In genomic region chr17:74190807-74191206, GRCh38 we compare ENCODE assay signal across 3 cellular contexts.
TF ChIP-seq lines count a peak whose summit lies in the region.

No MANE protein-coding gene starts in this region.

TF ChIP-seq in A549, 52 proteins besides CTCF, POLR2A, EP300 and RAD21:
- peak; percentile 50; the same call in 1 of the 2 replicates for TF ChIP-seq EHMT2 (IDR thresholded peaks at IDR 0.05; ENCODE audit: low read depth)
- TF ChIP-seq EHF (CRISPR knock-in tag; IDR thresholded peaks at IDR 0.05) = no peak
- no peak for TF ChIP-seq ZSCAN20 (CRISPR knock-in tag; IDR thresholded peaks at IDR 0.05)
- TF ChIP-seq REST (IDR thresholded peaks at IDR 0.05) = peak; percentile 96

TF ChIP-seq in HCT116, 20 proteins besides CTCF, POLR2A, EP300 and RAD21:
- no peak for TF ChIP-seq EZH2phosphoT487 (IDR thresholded peaks at IDR 0.05; ENCODE audit: borderline replicate concordance)
- peak; percentile 71 for TF ChIP-seq TCF7L2 (IDR thresholded peaks at IDR 0.05; ENCODE audit: borderline replicate concordance, extremely low read depth, insufficient read depth, insufficient read length)
- peak; percentile 87 for TF ChIP-seq REST (IDR thresholded peaks at IDR 0.05; ENCODE audit: low read depth)
- TF ChIP-seq SRF (IDR thresholded peaks at IDR 0.05; ENCODE audit: low read depth) = no peak

TF ChIP-seq in GM12878, 131 proteins besides CTCF, POLR2A, EP300 and RAD21:
- TF ChIP-seq NFIC (IDR thresholded peaks at IDR 0.05; ENCODE audit: low read depth, low read length) (no peak), REST (IDR thresholded peaks at IDR 0.05; ENCODE audit: low read depth, low read length) (peak; percentile 84)
